In genomic region chr3:129490273-129490675, GRCh38 we compare ENCODE assay signal across 8 cellular contexts. TPM values are rescaled to one million over a fixed set of nuclear protein-coding genes. Genes with fewer than 3 reads are reported as not detected.
DNase-seq lines count a peak whose midpoint lies in the region; ATAC-seq and TF ChIP-seq lines count a peak whose summit lies in the region.

No MANE protein-coding gene starts in this region.

- intact Hi-C loops in testis (cut with DNase I; ENCODE audit: low total_unique reads) = loop anchor here (5.0 kb wide), 1 partner anchor 117 kb away; the partner anchor contains the start of gene PLXND1

- 0 to 13% methylated on average over 2 to 5 of the region's 5 CpGs for WGBS in gastroesophageal sphincter (ENCODE audit: low coverage in 1 of 2), 2 donors
- WGBS in testis, 2 donors = 37 to 50% methylated on average over 4 to 5 of the region's 5 CpGs

- no peak for TF ChIP-seq EP300 in gastroesophageal sphincter (IDR thresholded peaks at IDR 0.05)

- H3K27ac ChIP-seq in gastroesophageal sphincter = peak overlapping the region; percentile 45 to 80 (median 72)
- H3K27ac ChIP-seq in neutrophil = peak overlapping the region; percentile 31
- peak overlapping the region in 1 of 2 donors; percentile 62 for H3K27ac ChIP-seq in testis

- H3K4me3 ChIP-seq in gastroesophageal sphincter (no peak overlapping the region), neutrophil (ENCODE audit: low read depth in 1 of 2, low read length in 1 of 2) (no peak overlapping the region), testis (no peak overlapping the region)

- TF ChIP-seq CTCF in LNCAP (IDR thresholded peaks at IDR 0.05) (peak; percentile 81), gastroesophageal sphincter (IDR thresholded peaks at IDR 0.05) (peak; percentile 76 to 88 (median 79)), neutrophil (IDR thresholded peaks at IDR 0.05) (peak; percentile 87), testis (IDR thresholded peaks at IDR 0.05) (peak; percentile 72 to 88 (median 85))

- DNase-seq in D341Med (ENCODE audit: low spot score) = peak; percentile 88
- DNase-seq in RPMI8226 = peak; percentile 84
- peak; percentile 33 for DNase-seq in activated gamma-delta T cell treated with anti-CD3 and anti-CD28 coated beads, Interleukin-2, amount 50 U/mL, for 16 hours (ENCODE audit: low read depth)
- peak; percentile 92 for DNase-seq in testis

- ATAC-seq in GM21515 (IDR thresholded peaks at IDR 0.05; ENCODE audit: unreplicated experiment) = peak; percentile 77
- peak; percentile 86 for ATAC-seq in gastroesophageal sphincter

- H3K9me3 ChIP-seq in gastroesophageal sphincter (no peaks in the 10 kb centered on the region), neutrophil (no peaks in the 10 kb centered on the region), testis (no peaks in the 10 kb centered on the region)

- H3K27me3 ChIP-seq in gastroesophageal sphincter (no peaks in the 10 kb centered on the region), neutrophil (no peaks in the 10 kb centered on the region), testis (no peaks in the 10 kb centered on the region)

- H3K4me1 ChIP-seq in gastroesophageal sphincter (peaks cover 0 to 18% (median 6%) of the 10 kb centered on the region in 3 donors), neutrophil (ENCODE audit: control insufficient read depth in 1 of 2, insufficient read depth in 1 of 2, low read depth in 1 of 2, low read length in 1 of 2) (no peaks in the 10 kb centered on the region), testis (peaks cover 18% of the 10 kb centered on the region)

- peaks cover 0 to 84% of the 10 kb centered on the region in 2 donors for H3K36me3 ChIP-seq in gastroesophageal sphincter
- peaks cover 36% of the 10 kb centered on the region for H3K36me3 ChIP-seq in neutrophil
- no peaks in the 10 kb centered on the region for H3K36me3 ChIP-seq in testis (ENCODE audit: low read depth, missing control alignments)

- TF ChIP-seq POLR2A in gastroesophageal sphincter (IDR thresholded peaks at IDR 0.05) = no peak
- no peak for TF ChIP-seq POLR2A in testis (IDR thresholded peaks at IDR 0.05)

RNA-seq across cellular contexts. Expression of gene RHO, which starts 38.2 kb away (rescaled TPM):
- not detected for total RNA-seq in gastroesophageal sphincter
- total RNA-seq in testis = under 1 TPM in 1 of 2 donors, not detected in 1; 0.25 TPM
- not detected for polyA plus RNA-seq in testis (ENCODE audit: insufficient read depth, low read depth, low replicate concordance)

RNA-seq across cellular contexts. Expression of gene IFT122, which starts 50.2 kb away (rescaled TPM):
- total RNA-seq in gastroesophageal sphincter (10 to 100 TPM; 18.1 to 38.3 (median 26.8) TPM), testis (100 to 1,000 TPM; 125 to 168 TPM)
- polyA plus RNA-seq in testis (ENCODE audit: insufficient read depth, low read depth, low replicate concordance) = 218 TPM

RNA-seq across cellular contexts. Expression of gene MBD4, which starts 50.5 kb away (rescaled TPM):
- total RNA-seq in gastroesophageal sphincter = 10 to 100 TPM; 11.4 to 38.6 (median 18.8) TPM
- total RNA-seq in testis = 10 to 100 TPM; 26.0 to 27.6 TPM
- 30.3 TPM for polyA plus RNA-seq in testis (ENCODE audit: insufficient read depth, low read depth, low replicate concordance)

RNA-seq across cellular contexts. Expression of gene H1-8, which starts 52.7 kb away (rescaled TPM):
- total RNA-seq in gastroesophageal sphincter = not detected
- 1 to 10 TPM; 4.2 to 4.8 TPM for total RNA-seq in testis
- 8.6 TPM for polyA plus RNA-seq in testis (ENCODE audit: insufficient read depth, low read depth, low replicate concordance)

Comparison
In these comparisons a context has a peak if more than half of its experiments do, and no peak if none do; other contexts are left out.
1. DNase-seq: peak in every context shown above with its lines; median percentile 92 in testis; 88 in D341Med; 84 in RPMI8226; 33 in activated gamma-delta T cell treated with anti-CD3 and anti-CD28 coated beads, Interleukin-2, amount 50 U/mL, for 16 hours.